20 cellular contexts compared by ENCODE assay signal in the genomic region with DNA sequence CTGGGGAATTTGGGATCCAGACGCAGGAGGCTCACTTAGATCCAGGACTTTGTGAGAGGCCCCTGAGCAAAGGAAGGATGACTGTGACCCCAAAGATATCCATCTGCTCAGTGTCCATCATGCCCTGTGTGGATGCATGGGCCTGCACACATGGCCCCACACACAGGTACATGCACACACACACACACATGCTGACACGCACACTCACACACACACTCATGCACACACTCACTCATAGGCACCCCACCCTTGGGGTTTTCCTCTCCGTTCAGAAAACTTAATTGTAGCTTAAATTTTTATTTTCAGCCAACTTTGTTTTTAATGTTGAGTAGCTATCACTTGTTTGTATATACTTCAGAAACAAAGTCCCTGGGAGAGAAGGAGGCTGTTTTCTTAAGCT.
A peak's percentile ranks its signal among the peaks of the same experiment; 100 is the strongest.
DNase-seq lines count a peak whose midpoint lies in the region; ATAC-seq and TF ChIP-seq lines count a peak whose summit lies in the region.
"Had no signal": no experiment of that assay in that cellular context is flagged by ENCODE, and none has a peak within 500 bp of the region (broad histone marks: within the 10 kb centered on the region; RNA-seq: fewer than 3 reads in every experiment).

No MANE protein-coding gene starts in this region.

- H3K27me3 Mint-ChIP-seq in brain (peaks cover 3% of the 10 kb centered on the region), neural progenitor cell (ENCODE audit: insufficient read depth, low read depth) (peaks cover 3% of the 10 kb centered on the region)

- H3K4me3 ChIP-seq in SK-N-SH (ENCODE audit: low read depth in 2 of 2, low read length in 1 of 2) (no peak overlapping the region), neural progenitor cell (no peak overlapping the region), testis (no peak overlapping the region)
- H3K4me3 ChIP-seq: SJSA1 had no signal

- TF ChIP-seq EP300 in SK-N-SH (IDR thresholded peaks at IDR 0.05; ENCODE audit: borderline replicate concordance in 1 of 2, low read depth in 1 of 2, low read length in 1 of 2), result peak in 1 of 2 experiments; percentile 33; a peak in 1 of 4 replicates

- H3K4me2 ChIP-seq in SK-N-SH, result no peak overlapping the region
- no peak overlapping the region for H3K4me2 ChIP-seq in neural progenitor cell

- WGBS in SK-N-SH (ENCODE audit: low lambda C conversion rate), result 87% methylated on average over 3 of the region's 3 CpGs
- 78 to 91% methylated on average over 2 to 3 of the region's 3 CpGs for WGBS in testis, 2 donors

- TF ChIP-seq CTCF in SK-N-SH (IDR thresholded peaks at IDR 0.05) (no peak), brain (conservative IDR thresholded peaks at IDR 0.05) (no peak), neural progenitor cell (IDR thresholded peaks at IDR 0.05) (no peak), testis (IDR thresholded peaks at IDR 0.05) (no peak)

- DNase-seq in SK-N-SH (peak; percentile 56), neural progenitor cell (ENCODE audit: low spot score) (no peak), testis (no peak)
- DNase-seq: AML-193, GF-D8, GOT3, KG1, NCI-H1436, NCI-H1930, NCI-H226, NCI-H524, SW 1271 had no signal

- H3F3A ChIP-seq in SK-N-SH (replicated peaks; ENCODE audit: insufficient read depth), result no peaks in the 10 kb centered on the region
- no peaks in the 10 kb centered on the region for H3F3A ChIP-seq in neural progenitor cell (ENCODE audit: low read depth)

- H3K4me3 Mint-ChIP-seq in brain (no peak overlapping the region), neural progenitor cell (no peak overlapping the region)

- H3K9me3 Mint-ChIP-seq in brain, result no peaks in the 10 kb centered on the region
- no peaks in the 10 kb centered on the region for H3K9me3 Mint-ChIP-seq in neural progenitor cell

- CTCF ChIA-PET in SK-N-SH (lab: Yijun Ruan, JAX), result interaction anchor here (1.1 kb wide), 1 partner anchor 16 kb away, joined by 3 read pairs; no protein-coding TSS in a partner anchor

- intact Hi-C loops in testis (cut with DNase I; ENCODE audit: low total_unique reads), result no loop called here

- ATAC-seq in SK-N-SH treated with all-trans-retinoic acid at 6 μM for 48 hours (no peak), HG03025 (IDR thresholded peaks at IDR 0.05; ENCODE audit: low FRiP score, unreplicated experiment) (no peak), GM18505 (IDR thresholded peaks at IDR 0.05; ENCODE audit: unreplicated experiment) (no peak), HG02938 (IDR thresholded peaks at IDR 0.05; ENCODE audit: unreplicated experiment) (no peak)
- ATAC-seq: HepG2 had no signal

- peaks cover 0 to 100% of the 10 kb centered on the region in 2 experiments; a peak in 1 of 4 replicates for H3K4me1 ChIP-seq in SK-N-SH (ENCODE audit: control insufficient read depth in 1 of 2, insufficient read depth in 2 of 2, low read depth in 1 of 2, low read length in 1 of 2)
- H3K4me1 ChIP-seq in neural progenitor cell, result peaks cover 8% of the 10 kb centered on the region
- H3K4me1 ChIP-seq in testis, result no peaks in the 10 kb centered on the region
- H3K4me1 ChIP-seq: SJSA1 had no signal

- H3K27me3 ChIP-seq in SK-N-SH (ENCODE audit: insufficient read depth) (no peaks in the 10 kb centered on the region), neural progenitor cell (no peaks in the 10 kb centered on the region), testis (no peaks in the 10 kb centered on the region)
- H3K27me3 ChIP-seq: SJSA1 had no signal

- H3K36me3 ChIP-seq in SK-N-SH (replicated peaks in 1 of 2; ENCODE audit: control insufficient read depth in 1 of 2, insufficient read depth in 2 of 2, low read length in 1 of 2), result peaks cover 0 to 11% of the 10 kb centered on the region in 2 experiments
- no peaks in the 10 kb centered on the region for H3K36me3 ChIP-seq in neural progenitor cell
- H3K36me3 ChIP-seq in testis (ENCODE audit: low read depth, missing control alignments), result no peaks in the 10 kb centered on the region

- TF ChIP-seq RAD21 in SK-N-SH (IDR thresholded peaks at IDR 0.05; ENCODE audit: low read length), result no peak

- H3K4me1 Mint-ChIP-seq in brain, result peaks cover 94% of the 10 kb centered on the region
- H3K4me1 Mint-ChIP-seq in neural progenitor cell, result peaks cover 22% of the 10 kb centered on the region

- H3K36me3 Mint-ChIP-seq in brain (peaks cover 29% of the 10 kb centered on the region), neural progenitor cell (peaks cover 15% of the 10 kb centered on the region)

- POLR2A ChIA-PET in SK-N-SH (lab: Yijun Ruan, JAX), result interaction anchor here (1.0 kb wide), 1 partner anchor 50 kb away, joined by 3 read pairs; no protein-coding TSS in a partner anchor

- H3K27ac ChIP-seq in SK-N-SH (ENCODE audit: low read depth in 2 of 2, low read length in 1 of 2), result peak overlapping the region in 1 of 2 experiments; percentile 99; a peak in 2 of 4 replicates
- H3K27ac ChIP-seq in neural progenitor cell, result no peak overlapping the region
- no peak overlapping the region for H3K27ac ChIP-seq in testis
- H3K27ac ChIP-seq: 22Rv1, SJSA1 had no signal

- H4K20me1 ChIP-seq in SK-N-SH (ENCODE audit: insufficient read depth) (peaks cover 69% of the 10 kb centered on the region), neural progenitor cell (ENCODE audit: low read depth) (peaks cover 99% of the 10 kb centered on the region)

- H3K27ac Mint-ChIP-seq in brain (peak overlapping the region in 4 of 5 experiments; percentile 34 to 88 (median 75)), neural progenitor cell (peak overlapping the region; percentile 69)

- H3K79me2 ChIP-seq in SK-N-SH (ENCODE audit: insufficient read depth), result peaks cover 93% of the 10 kb centered on the region
- H3K79me2 ChIP-seq in neural progenitor cell (ENCODE audit: low read depth), result peaks cover 15% of the 10 kb centered on the region

- TF ChIP-seq POLR2A in testis (IDR thresholded peaks at IDR 0.05) (no peak), GM18505 (IDR thresholded peaks at IDR 0.05; ENCODE audit: borderline replicate concordance, extremely low read depth, insufficient read depth, insufficient read length) (no peak)

- H3K9ac ChIP-seq in SK-N-SH (no peak overlapping the region), neural progenitor cell (no peak overlapping the region)

- no peaks in the 10 kb centered on the region for H3K9me2 ChIP-seq in SK-N-SH

- no peaks in the 10 kb centered on the region for H3K9me3 ChIP-seq in SK-N-SH
- H3K9me3 ChIP-seq in neural progenitor cell (ENCODE audit: low read depth), result no peaks in the 10 kb centered on the region
- H3K9me3 ChIP-seq in testis, result no peaks in the 10 kb centered on the region
- H3K9me3 ChIP-seq: SJSA1 had no signal

- H2AFZ ChIP-seq in SK-N-SH (ENCODE audit: low read depth) (no peak overlapping the region), neural progenitor cell (replicated peaks) (no peak overlapping the region)

TF ChIP-seq in SK-N-SH, 30 proteins besides CTCF, POLR2A, EP300 and RAD21:
- TF ChIP-seq JUND (IDR thresholded peaks at IDR 0.05) (no peak), GATA2 (CRISPR knock-in tag; IDR thresholded peaks at IDR 0.05) (0 out of 2 replicates have a peak, but pooled peaks have one; percentile 17)

TF ChIP-seq in SK-N-SH treated with all-trans-retinoic acid at 6 μM for 48 hours, 23 proteins besides CTCF, POLR2A, EP300 and RAD21:
- no peak for TF ChIP-seq TOX (CRISPR knock-in tag; IDR thresholded peaks at IDR 0.05; ENCODE audit: borderline replicate concordance)
- no peak for TF ChIP-seq ZNF70 (CRISPR knock-in tag; IDR thresholded peaks at IDR 0.05)
TF ChIP-seq in SK-N-SH treated with all-trans-retinoic acid at 6 μM for 48 hours: peak in this region for 0.
